ENCODE assay signal across 1 cellular context in the genomic region with DNA sequence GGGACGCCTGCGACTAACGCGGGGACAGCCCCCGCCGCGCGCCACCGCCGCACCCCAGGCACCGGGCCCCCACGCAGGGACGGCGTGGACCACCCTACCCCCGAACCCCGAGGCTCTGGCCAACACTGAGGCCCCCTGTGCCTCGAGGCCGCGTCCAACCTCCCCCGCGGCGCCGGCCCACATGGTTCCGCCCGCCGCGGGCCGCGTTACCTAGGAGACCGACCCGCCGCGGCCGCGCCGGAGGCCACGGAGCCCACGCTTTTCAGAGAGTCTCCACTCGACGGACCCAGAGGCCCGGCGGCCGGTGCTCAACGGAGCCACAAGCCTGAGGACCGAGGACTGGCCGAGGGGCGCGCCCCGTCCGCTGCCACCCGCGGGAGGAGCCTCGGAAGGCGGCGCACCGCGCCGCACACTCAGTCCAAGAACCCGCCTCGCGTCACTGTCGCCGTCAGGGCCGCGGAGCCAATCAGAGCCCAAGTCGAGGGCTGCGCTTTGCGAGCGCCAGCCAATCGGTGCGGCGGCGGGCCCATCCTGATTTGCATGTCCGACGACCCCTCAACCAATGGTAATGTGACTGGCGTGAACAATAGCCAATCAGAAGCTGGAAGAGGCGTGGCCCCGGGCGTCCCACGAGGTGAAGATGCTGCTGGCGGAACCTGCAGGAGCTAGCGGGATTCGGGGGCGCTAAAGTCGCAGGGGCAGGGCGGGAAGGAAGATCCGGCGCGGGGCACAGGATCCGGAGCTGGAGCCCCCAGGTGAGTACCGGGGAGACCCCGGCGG.
TF ChIP-seq lines count a peak whose summit lies in the region.

Gene NPHP4 (minus strand): TSS at position 392 of the 780 bp plus-strand sequence. CDS start 6,136 bp downstream, outside the sequence.

TF ChIP-seq in HepG2, 621 proteins besides CTCF, POLR2A, EP300 and RAD21 (continued from another document):
- TF ChIP-seq, protein P1, sequence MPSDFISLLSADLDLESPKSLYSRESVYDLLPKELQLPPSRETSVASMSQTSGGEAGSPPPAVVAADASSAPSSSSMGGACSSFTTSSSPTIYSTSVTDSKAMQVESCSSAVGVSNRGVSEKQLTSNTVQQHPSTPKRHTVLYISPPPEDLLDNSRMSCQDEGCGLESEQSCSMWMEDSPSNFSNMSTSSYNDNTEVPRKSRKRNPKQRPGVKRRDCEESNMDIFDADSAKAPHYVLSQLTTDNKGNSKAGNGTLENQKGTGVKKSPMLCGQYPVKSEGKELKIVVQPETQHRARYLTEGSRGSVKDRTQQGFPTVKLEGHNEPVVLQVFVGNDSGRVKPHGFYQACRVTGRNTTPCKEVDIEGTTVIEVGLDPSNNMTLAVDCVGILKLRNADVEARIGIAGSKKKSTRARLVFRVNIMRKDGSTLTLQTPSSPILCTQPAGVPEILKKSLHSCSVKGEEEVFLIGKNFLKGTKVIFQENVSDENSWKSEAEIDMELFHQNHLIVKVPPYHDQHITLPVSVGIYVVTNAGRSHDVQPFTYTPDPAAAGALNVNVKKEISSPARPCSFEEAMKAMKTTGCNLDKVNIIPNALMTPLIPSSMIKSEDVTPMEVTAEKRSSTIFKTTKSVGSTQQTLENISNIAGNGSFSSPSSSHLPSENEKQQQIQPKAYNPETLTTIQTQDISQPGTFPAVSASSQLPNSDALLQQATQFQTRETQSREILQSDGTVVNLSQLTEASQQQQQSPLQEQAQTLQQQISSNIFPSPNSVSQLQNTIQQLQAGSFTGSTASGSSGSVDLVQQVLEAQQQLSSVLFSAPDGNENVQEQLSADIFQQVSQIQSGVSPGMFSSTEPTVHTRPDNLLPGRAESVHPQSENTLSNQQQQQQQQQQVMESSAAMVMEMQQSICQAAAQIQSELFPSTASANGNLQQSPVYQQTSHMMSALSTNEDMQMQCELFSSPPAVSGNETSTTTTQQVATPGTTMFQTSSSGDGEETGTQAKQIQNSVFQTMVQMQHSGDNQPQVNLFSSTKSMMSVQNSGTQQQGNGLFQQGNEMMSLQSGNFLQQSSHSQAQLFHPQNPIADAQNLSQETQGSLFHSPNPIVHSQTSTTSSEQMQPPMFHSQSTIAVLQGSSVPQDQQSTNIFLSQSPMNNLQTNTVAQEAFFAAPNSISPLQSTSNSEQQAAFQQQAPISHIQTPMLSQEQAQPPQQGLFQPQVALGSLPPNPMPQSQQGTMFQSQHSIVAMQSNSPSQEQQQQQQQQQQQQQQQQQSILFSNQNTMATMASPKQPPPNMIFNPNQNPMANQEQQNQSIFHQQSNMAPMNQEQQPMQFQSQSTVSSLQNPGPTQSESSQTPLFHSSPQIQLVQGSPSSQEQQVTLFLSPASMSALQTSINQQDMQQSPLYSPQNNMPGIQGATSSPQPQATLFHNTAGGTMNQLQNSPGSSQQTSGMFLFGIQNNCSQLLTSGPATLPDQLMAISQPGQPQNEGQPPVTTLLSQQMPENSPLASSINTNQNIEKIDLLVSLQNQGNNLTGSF (CRISPR knock-in tag; IDR thresholded peaks at IDR 0.05) = no peak
- TF ChIP-seq ZNF326 (CRISPR knock-in tag; IDR thresholded peaks at IDR 0.05; ENCODE audit: borderline replicate concordance) (no peak), ELK4 (CRISPR knock-in tag; IDR thresholded peaks at IDR 0.05; ENCODE audit: borderline replicate concordance) (no peak), GTF3A (CRISPR knock-in tag; conservative IDR thresholded peaks at IDR 0.05) (no peak), MATR3 (CRISPR knock-in tag; IDR thresholded peaks at IDR 0.05) (no peak), ZNF354B (CRISPR knock-in tag; IDR thresholded peaks at IDR 0.05) (no peak), NR3C1 (CRISPR knock-in tag; IDR thresholded peaks at IDR 0.05) (no peak), NPAS2 (CRISPR knock-in tag; IDR thresholded peaks at IDR 0.05; ENCODE audit: borderline replicate concordance) (no peak)
- TF ChIP-seq, protein P2, sequence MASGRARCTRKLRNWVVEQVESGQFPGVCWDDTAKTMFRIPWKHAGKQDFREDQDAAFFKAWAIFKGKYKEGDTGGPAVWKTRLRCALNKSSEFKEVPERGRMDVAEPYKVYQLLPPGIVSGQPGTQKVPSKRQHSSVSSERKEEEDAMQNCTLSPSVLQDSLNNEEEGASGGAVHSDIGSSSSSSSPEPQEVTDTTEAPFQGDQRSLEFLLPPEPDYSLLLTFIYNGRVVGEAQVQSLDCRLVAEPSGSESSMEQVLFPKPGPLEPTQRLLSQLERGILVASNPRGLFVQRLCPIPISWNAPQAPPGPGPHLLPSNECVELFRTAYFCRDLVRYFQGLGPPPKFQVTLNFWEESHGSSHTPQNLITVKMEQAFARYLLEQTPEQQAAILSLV (CRISPR knock-in tag; IDR thresholded peaks at IDR 0.05; ENCODE audit: borderline replicate concordance) = peak; percentile 39; the same call in 1 of the 2 replicates
- TF ChIP-seq, protein P3, sequence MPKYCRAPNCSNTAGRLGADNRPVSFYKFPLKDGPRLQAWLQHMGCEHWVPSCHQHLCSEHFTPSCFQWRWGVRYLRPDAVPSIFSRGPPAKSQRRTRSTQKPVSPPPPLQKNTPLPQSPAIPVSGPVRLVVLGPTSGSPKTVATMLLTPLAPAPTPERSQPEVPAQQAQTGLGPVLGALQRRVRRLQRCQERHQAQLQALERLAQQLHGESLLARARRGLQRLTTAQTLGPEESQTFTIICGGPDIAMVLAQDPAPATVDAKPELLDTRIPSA (CRISPR knock-in tag; IDR thresholded peaks at IDR 0.05; ENCODE audit: borderline replicate concordance) = no peak
